16 cellular contexts compared by ENCODE assay signal in genomic region chr6:149966319-149966718, GRCh38. TPM values are rescaled to one million over a fixed set of nuclear protein-coding genes. Genes with fewer than 3 reads are reported as not detected.
"Had no signal": no experiment of that assay in that cellular context is flagged by ENCODE, and none has a peak within 500 bp of the region (broad histone marks: within the 10 kb centered on the region; RNA-seq: fewer than 3 reads in every experiment).

No MANE protein-coding gene starts in this region.

RNA-seq across cellular contexts. Expression of gene ULBP1, which starts 2.6 kb away (rescaled TPM):
- total RNA-seq: colonic mucosa, SK-MEL-5 had no signal

RNA-seq across cellular contexts. Expression of gene RAET1G, which starts 43.4 kb away (rescaled TPM):
- total RNA-seq: activated CD4-positive, alpha-beta memory T cell treated with anti-CD3 and anti-CD28 coated beads for 36 hours; left colon; mesothelial cell of epicardium; SK-MEL-5; T-cell had no signal

RNA-seq across cellular contexts. Expression of gene RAET1L, which starts 59.0 kb away (rescaled TPM):
- total RNA-seq: activated CD4-positive, alpha-beta memory T cell treated with anti-CD3 and anti-CD28 coated beads for 36 hours; dorsolateral prefrontal cortex; endothelial cell of umbilical vein; fibroblast of lung; fibroblast of villous mesenchyme; hepatocyte; left colon; mesothelial cell of epicardium; psoas muscle; SK-MEL-5; stomach; T-cell; thyroid gland; upper lobe of right lung had no signal
- polyA plus RNA-seq: endothelial cell of umbilical vein, fibroblast of lung, hepatocyte, pancreas had no signal
